Comparison of ENCODE assay signal across 8 cellular contexts in genomic region chr14:67515386-67516079, GRCh38. TPM values are rescaled to one million over a fixed set of nuclear protein-coding genes. Genes with fewer than 3 reads are reported as not detected.
DNase-seq lines count a peak whose midpoint lies in the region; ATAC-seq and TF ChIP-seq lines count a peak whose summit lies in the region.

No MANE protein-coding gene starts in this region.

- ATAC-seq in HG02678 (IDR thresholded peaks at IDR 0.05; ENCODE audit: unreplicated experiment), result peak; percentile 52
- ATAC-seq in WTC11, result peak; percentile 49

- TF ChIP-seq CTCF in WTC11 (IDR thresholded peaks at IDR 0.05) (no peak), transverse colon (IDR thresholded peaks at IDR 0.05) (no peak), RWPE1 (conservative IDR thresholded peaks at IDR 0.05; ENCODE audit: low read depth) (no peak)

- H3K4me3 ChIP-seq in duodenal mucosa (ENCODE audit: low read depth in 1 of 2, low read length in 2 of 2) (peak overlapping the region; percentile 62 to 80), mucosa of rectum (ENCODE audit: low read length in 2 of 2) (peak overlapping the region; percentile 64 to 72), transverse colon (peak overlapping the region; percentile 66 to 97 (median 91))

- 0 to 9% methylated on average over 1 to 24 of the region's 45 CpGs for WGBS in transverse colon (ENCODE audit: low coverage in 1 of 2), 2 donors

- intact Hi-C loops in transverse colon (cut with DNase I; ENCODE audit: low total_unique reads), result no loop called here

- H3K4me1 Mint-ChIP-seq in WTC11, result peaks cover 21% of the 10 kb centered on the region

- H3K9me3 ChIP-seq in duodenal mucosa (ENCODE audit: control insufficient read depth in 1 of 2, low read length in 2 of 2) (no peaks in the 10 kb centered on the region), mucosa of rectum (ENCODE audit: control insufficient read depth in 2 of 2, low read length in 2 of 2) (no peaks in the 10 kb centered on the region), transverse colon (no peaks in the 10 kb centered on the region)

- no peak overlapping the region for H3K27ac ChIP-seq in duodenal mucosa (ENCODE audit: low read depth, low read length)
- H3K27ac ChIP-seq in mucosa of rectum (ENCODE audit: low read depth in 2 of 2, low read length in 2 of 2), result peak overlapping the region in 1 of 2 donors; percentile 74
- peak overlapping the region; percentile 80 to 85 (median 83) for H3K27ac ChIP-seq in transverse colon
- no peak overlapping the region for H3K27ac ChIP-seq in RWPE1

- TF ChIP-seq EP300 in transverse colon (IDR thresholded peaks at IDR 0.05; ENCODE audit: low read depth), result no peak

- CTCF ChIA-PET in WTC11 (lab: Charles Lee) (interaction anchor here (0.6 to 8.5 kb wide), 8 partner anchors 11 to 189 kb away, joined by 3 to 83 read pairs (median 7); partner anchors contain the start of gene ATP6V1D), RWPE1 (lab: Yijun Ruan, JAX) (interaction anchor here (0.6 to 2.4 kb wide), 2 partner anchors 34 to 88 kb away, joined by 3 to 7 read pairs; no protein-coding TSS in a partner anchor)

- H3K4me1 ChIP-seq in duodenal mucosa (ENCODE audit: control insufficient read depth in 1 of 2, insufficient read depth in 2 of 2, low read length in 2 of 2), result peaks cover 14 to 24% of the 10 kb centered on the region in 2 donors
- peaks cover 13 to 17% of the 10 kb centered on the region in 2 donors for H3K4me1 ChIP-seq in mucosa of rectum (ENCODE audit: control insufficient read depth in 2 of 2, insufficient read depth in 2 of 2, low read length in 2 of 2)
- H3K4me1 ChIP-seq in transverse colon, result peaks cover 9 to 22% (median 19%) of the 10 kb centered on the region in 4 donors

- DNase-seq in NCI-H1092 treated with DMSO at 0.1 percent for 48 hours (lab: John Stamatoyannopoulos, UW) (peak; percentile 35), NCI-H1092 (lab: John Stamatoyannopoulos, UW) (no peak), WTC11 (ENCODE audit: low spot score) (peak; percentile 49), transverse colon (no peak), RWPE1 (ENCODE audit: low spot score) (no peak)

- H3K27me3 Mint-ChIP-seq in WTC11 (ENCODE audit: low read depth), result peaks cover 80% of the 10 kb centered on the region

- H3K9ac ChIP-seq in duodenal mucosa (ENCODE audit: low read depth in 1 of 2, low read length in 2 of 2) (peak overlapping the region in 1 of 2 donors; percentile 38), mucosa of rectum (ENCODE audit: low read depth in 1 of 2, low read length in 2 of 2) (peak overlapping the region; percentile 56 to 70)

- POLR2A ChIA-PET in WTC11 (lab: Charles Lee) (interaction anchor here (0.5 kb wide), 1 partner anchor 41 kb away, joined by 3 read pairs; no protein-coding TSS in a partner anchor), RWPE1 (lab: Yijun Ruan, JAX; ENCODE audit: low non-redundant PET) (no interaction called here)

- in situ Hi-C loops in transverse colon (cut with MboI; ENCODE audit: low pct_ligation_motif_present in 1 of 4, low pct_unique_long_range_greater_than_20kb in 1 of 4, low sequenced_read_pairs in 3 of 4), result no loop called here

- no peak overlapping the region for H3K27ac Mint-ChIP-seq in WTC11

- H3K27me3 ChIP-seq in duodenal mucosa (ENCODE audit: control insufficient read depth in 1 of 2, insufficient read depth in 2 of 2, low read length in 2 of 2) (peaks cover 3 to 5% of the 10 kb centered on the region in 2 donors), mucosa of rectum (ENCODE audit: control insufficient read depth in 2 of 2, insufficient read depth in 2 of 2, low read length in 2 of 2) (no peaks in the 10 kb centered on the region), transverse colon (no peaks in the 10 kb centered on the region)

- no peaks in the 10 kb centered on the region for H3K9me3 Mint-ChIP-seq in WTC11

- H3K36me3 Mint-ChIP-seq in WTC11, result no peaks in the 10 kb centered on the region

- TF ChIP-seq POLR2A in transverse colon (IDR thresholded peaks at IDR 0.05), result no peak

- H3K36me3 ChIP-seq in duodenal mucosa (ENCODE audit: control insufficient read depth in 1 of 2, insufficient read depth in 2 of 2, low read length in 2 of 2), result no peaks in the 10 kb centered on the region
- no peaks in the 10 kb centered on the region for H3K36me3 ChIP-seq in mucosa of rectum (ENCODE audit: control insufficient read depth in 2 of 2, insufficient read depth in 2 of 2, low read length in 2 of 2)
- no peaks in the 10 kb centered on the region for H3K36me3 ChIP-seq in transverse colon

- H3K4me3 Mint-ChIP-seq in WTC11, result peak overlapping the region; percentile 58

TF ChIP-seq in WTC11, 78 proteins besides CTCF, POLR2A, EP300 and RAD21:
- peak; percentile 80 for TF ChIP-seq GTF2I (CRISPR knock-in tag; conservative IDR thresholded peaks at IDR 0.05)
- peak; percentile 81; the same call in 1 of the 2 replicates for TF ChIP-seq HMGXB4 (CRISPR knock-in tag; IDR thresholded peaks at IDR 0.05)
- TF ChIP-seq ETV6 (CRISPR knock-in tag; IDR thresholded peaks at IDR 0.05), result no peak
- no peak for TF ChIP-seq ESRRA (CRISPR knock-in tag; IDR thresholded peaks at IDR 0.05; ENCODE audit: borderline replicate concordance)
- 0 out of 2 replicates have a peak, but pooled peaks have one; percentile 25 for TF ChIP-seq USF2 (CRISPR knock-in tag; IDR thresholded peaks at IDR 0.05)
- TF ChIP-seq CREM (CRISPR knock-in tag; IDR thresholded peaks at IDR 0.05), result 0 out of 2 replicates have a peak, but pooled peaks have one; percentile 4

RNA-seq across cellular contexts. Expression of gene PLEKHH1, which starts 17.6 kb away (rescaled TPM):
- total RNA-seq in WTC11 (2021) (45.4 to 49.8 TPM (median 48.3 TPM) in 3 replicates), transverse colon (100 to 1,000 TPM in 1 of 4 donors, 10 to 100 TPM in 3; 71.1 to 123 (median 79.7) TPM)

RNA-seq across cellular contexts. Expression of gene TMEM229B, which starts 27.0 kb away (rescaled TPM):
- 0.69 to 0.90 TPM (median 0.87 TPM) in 3 replicates for total RNA-seq in WTC11 (2021)
- 10 to 100 TPM in 1 of 4 donors, 1 to 10 TPM in 3; 3.7 to 13.5 (median 7.4) TPM for total RNA-seq in transverse colon

Comparison
In these comparisons a context has a peak if more than half of its experiments do, and no peak if none do; other contexts are left out.
1. DNase-seq: peak in NCI-H1092 treated with DMSO at 0.1 percent for 48 hours (single experiment) and WTC11 (single experiment); none in NCI-H1092 (single experiment), transverse colon (single experiment) and RWPE1 (single experiment).
2. H3K27ac ChIP-seq: peak in transverse colon (4 of 4); none in duodenal mucosa (single experiment) and RWPE1 (single experiment).
3. Peak in every context shown above with its lines, with median percentiles within 50 percentile points of each other: H3K4me3 ChIP-seq.